22 cellular contexts compared by ENCODE assay signal in genomic region chr16:13835935-13836334, GRCh38.
"Had no signal": no experiment of that assay in that cellular context is flagged by ENCODE, and none has a peak within 500 bp of the region (broad histone marks: within the 10 kb centered on the region; RNA-seq: fewer than 3 reads in every experiment).

No MANE protein-coding gene starts in this region.

- DNase-seq: activated CD4-positive, alpha-beta T cell treated with anti-CD3 and anti-CD28 coated beads for 4 hours; activated CD8-positive, alpha-beta memory T cell treated with anti-CD3 and anti-CD28 coated beads, Interleukin-2, amount 50 U/mL, for 4 hours; activated CD8-positive, alpha-beta T cell treated with anti-CD3 and anti-CD28 coated beads for 36 hours; activated gamma-delta T cell treated with Interleukin-2 at 50 U/mL for 16 hours; activated naive CD4-positive, alpha-beta T cell treated with anti-CD3 and anti-CD28 coated beads, Interleukin-2, amount 10 ng/mL, durations not matched to agents 7 days and 5 days; activated naive CD8-positive, alpha-beta T cell treated with anti-CD3 and anti-CD28 coated beads, Interleukin-2, amount 10 ng/mL, durations not matched to agents 7 days and 5 days; activated T-cell treated with anti-CD3 and anti-CD28 coated beads, Interleukin-2, amount 50 U/mL, for 72 hours; aorta; body of pancreas; central memory CD4-positive, alpha-beta T cell; Karpas-422; NCI-H1105 treated with DMSO at 0.1 percent for 48 hours; NCI-H1436 treated with DMSO at 0.1 percent for 48 hours; NCI-H187; NCI-H2081; NCI-H226; NCI-H526; NCI-H774; Peyer's patch; SHP77; SW 1271 had no signal

- H3K27ac ChIP-seq: body of pancreas, Peyer's patch, SJSA1 had no signal

- H3K4me1 ChIP-seq: body of pancreas, Peyer's patch, SJSA1 had no signal

- H3K4me3 ChIP-seq: body of pancreas, Peyer's patch, SJSA1 had no signal

- H3K27me3 ChIP-seq: body of pancreas, Peyer's patch had no signal

- H3K36me3 ChIP-seq: Peyer's patch, SJSA1 had no signal

- H3K9me3 ChIP-seq: body of pancreas, Peyer's patch, SJSA1 had no signal
